ENCODE assay signal across 1 cellular context in the genomic region with DNA sequence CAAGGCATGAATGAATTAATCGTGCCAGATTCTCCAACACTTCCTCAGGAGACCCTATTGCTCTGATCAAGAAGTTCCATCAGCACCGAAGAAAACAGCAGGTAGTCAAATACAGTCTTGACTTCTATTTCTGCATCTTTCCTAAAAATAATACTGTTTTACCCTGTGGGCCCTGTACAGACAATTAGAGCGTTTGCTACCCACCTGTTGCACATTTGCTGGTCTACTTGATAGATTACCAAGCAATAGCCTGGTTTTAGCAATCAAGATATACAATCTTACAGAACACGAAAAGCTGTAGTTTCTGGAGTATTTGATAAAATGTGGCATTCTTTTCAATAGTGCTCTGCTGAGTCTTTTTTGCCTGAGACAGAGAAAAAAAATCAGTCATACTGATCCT.
TF ChIP-seq lines count a peak whose summit lies in the region.

No MANE protein-coding gene starts in this region.

TF ChIP-seq in HepG2, 621 proteins besides CTCF, POLR2A, EP300 and RAD21:
- TF ChIP-seq, protein P1, sequence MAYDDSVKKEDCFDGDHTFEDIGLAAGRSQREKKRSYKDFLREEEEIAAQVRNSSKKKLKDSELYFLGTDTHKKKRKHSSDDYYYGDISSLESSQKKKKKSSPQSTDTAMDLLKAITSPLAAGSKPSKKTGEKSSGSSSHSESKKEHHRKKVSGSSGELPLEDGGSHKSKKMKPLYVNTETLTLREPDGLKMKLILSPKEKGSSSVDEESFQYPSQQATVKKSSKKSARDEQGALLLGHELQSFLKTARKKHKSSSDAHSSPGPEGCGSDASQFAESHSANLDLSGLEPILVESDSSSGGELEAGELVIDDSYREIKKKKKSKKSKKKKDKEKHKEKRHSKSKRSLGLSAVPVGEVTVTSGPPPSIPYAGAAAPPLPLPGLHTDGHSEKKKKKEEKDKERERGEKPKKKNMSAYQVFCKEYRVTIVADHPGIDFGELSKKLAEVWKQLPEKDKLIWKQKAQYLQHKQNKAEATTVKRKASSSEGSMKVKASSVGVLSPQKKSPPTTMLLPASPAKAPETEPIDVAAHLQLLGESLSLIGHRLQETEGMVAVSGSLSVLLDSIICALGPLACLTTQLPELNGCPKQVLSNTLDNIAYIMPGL (CRISPR knock-in tag; IDR thresholded peaks at IDR 0.05; ENCODE audit: borderline replicate concordance in 1 of 2, low read depth in 1 of 2), result no peak
- TF ChIP-seq U2AF2 (IDR thresholded peaks at IDR 0.05; ENCODE audit: low read depth, low read length) (no peak), DDIT3 (CRISPR knock-in tag; IDR thresholded peaks at IDR 0.05) (no peak), ZSCAN9 (CRISPR knock-in tag; IDR thresholded peaks at IDR 0.05; ENCODE audit: borderline replicate concordance) (no peak)
- TF ChIP-seq, protein P2, sequence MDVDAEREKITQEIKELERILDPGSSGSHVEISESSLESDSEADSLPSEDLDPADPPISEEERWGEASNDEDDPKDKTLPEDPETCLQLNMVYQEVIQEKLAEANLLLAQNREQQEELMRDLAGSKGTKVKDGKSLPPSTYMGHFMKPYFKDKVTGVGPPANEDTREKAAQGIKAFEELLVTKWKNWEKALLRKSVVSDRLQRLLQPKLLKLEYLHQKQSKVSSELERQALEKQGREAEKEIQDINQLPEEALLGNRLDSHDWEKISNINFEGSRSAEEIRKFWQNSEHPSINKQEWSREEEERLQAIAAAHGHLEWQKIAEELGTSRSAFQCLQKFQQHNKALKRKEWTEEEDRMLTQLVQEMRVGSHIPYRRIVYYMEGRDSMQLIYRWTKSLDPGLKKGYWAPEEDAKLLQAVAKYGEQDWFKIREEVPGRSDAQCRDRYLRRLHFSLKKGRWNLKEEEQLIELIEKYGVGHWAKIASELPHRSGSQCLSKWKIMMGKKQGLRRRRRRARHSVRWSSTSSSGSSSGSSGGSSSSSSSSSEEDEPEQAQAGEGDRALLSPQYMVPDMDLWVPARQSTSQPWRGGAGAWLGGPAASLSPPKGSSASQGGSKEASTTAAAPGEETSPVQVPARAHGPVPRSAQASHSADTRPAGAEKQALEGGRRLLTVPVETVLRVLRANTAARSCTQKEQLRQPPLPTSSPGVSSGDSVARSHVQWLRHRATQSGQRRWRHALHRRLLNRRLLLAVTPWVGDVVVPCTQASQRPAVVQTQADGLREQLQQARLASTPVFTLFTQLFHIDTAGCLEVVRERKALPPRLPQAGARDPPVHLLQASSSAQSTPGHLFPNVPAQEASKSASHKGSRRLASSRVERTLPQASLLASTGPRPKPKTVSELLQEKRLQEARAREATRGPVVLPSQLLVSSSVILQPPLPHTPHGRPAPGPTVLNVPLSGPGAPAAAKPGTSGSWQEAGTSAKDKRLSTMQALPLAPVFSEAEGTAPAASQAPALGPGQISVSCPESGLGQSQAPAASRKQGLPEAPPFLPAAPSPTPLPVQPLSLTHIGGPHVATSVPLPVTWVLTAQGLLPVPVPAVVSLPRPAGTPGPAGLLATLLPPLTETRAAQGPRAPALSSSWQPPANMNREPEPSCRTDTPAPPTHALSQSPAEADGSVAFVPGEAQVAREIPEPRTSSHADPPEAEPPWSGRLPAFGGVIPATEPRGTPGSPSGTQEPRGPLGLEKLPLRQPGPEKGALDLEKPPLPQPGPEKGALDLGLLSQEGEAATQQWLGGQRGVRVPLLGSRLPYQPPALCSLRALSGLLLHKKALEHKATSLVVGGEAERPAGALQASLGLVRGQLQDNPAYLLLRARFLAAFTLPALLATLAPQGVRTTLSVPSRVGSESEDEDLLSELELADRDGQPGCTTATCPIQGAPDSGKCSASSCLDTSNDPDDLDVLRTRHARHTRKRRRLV (CRISPR knock-in tag; IDR thresholded peaks at IDR 0.05), result no peak
